ENCODE assay signal across 10 cellular contexts in genomic region chr11:133355095-133355494, GRCh38.
"Had no signal": no experiment of that assay in that cellular context is flagged by ENCODE, and none has a peak within 500 bp of the region (broad histone marks: within the 10 kb centered on the region; RNA-seq: fewer than 3 reads in every experiment).

No MANE protein-coding gene starts in this region.

- H3K9ac ChIP-seq: KMS-11 had no signal

- DNase-seq: H9, HCEC 1CT, KBM-7 had no signal

- H3K4me3 Mint-ChIP-seq: GM23338, H9, IgD-negative memory B cell had no signal

- ATAC-seq: GM23338, HepG2 had no signal

- H3K27ac ChIP-seq: HL-60, KMS-11 had no signal

- H3K4me2 ChIP-seq: GM23338, KMS-11 had no signal

- H2AFZ ChIP-seq: GM23338 had no signal

- H3K4me3 ChIP-seq: GM23338 had no signal

- H3K27ac Mint-ChIP-seq: GM23338, H9, IgD-negative memory B cell had no signal

- FAIRE-seq: H1, H54, HepG2 had no signal
